17 cellular contexts compared by ENCODE assay signal in the genomic region with DNA sequence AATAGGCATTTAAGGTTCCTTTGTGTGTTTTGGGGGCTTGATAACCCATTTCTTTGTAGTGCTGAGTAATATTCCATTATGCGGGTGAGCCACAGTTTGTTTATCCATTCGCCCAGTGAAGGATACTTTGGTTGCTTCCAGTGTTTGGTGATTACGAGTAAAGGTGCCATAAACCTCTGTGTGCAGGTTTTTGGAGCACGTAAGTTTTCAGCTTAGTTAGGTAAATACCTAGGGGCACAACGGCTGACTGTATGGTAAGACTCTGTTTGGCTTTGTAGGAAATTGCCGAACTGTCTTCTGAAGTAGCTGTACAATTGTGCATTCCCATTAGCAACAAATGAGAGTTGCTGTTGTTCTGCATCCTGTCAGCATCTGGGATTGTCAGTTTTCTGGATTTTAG. TPM values are rescaled to one million over a fixed set of nuclear protein-coding genes. Genes with fewer than 3 reads are reported as not detected.
DNase-seq lines count a peak whose midpoint lies in the region; ATAC-seq, FAIRE-seq and TF ChIP-seq lines count a peak whose summit lies in the region.
"Had no signal": no experiment of that assay in that cellular context is flagged by ENCODE, and none has a peak within 500 bp of the region (broad histone marks: within the 10 kb centered on the region; RNA-seq: fewer than 3 reads in every experiment).

No MANE protein-coding gene starts in this region.

- TF ChIP-seq POLR2A in HepG2 (IDR thresholded peaks at IDR 0.05; ENCODE audit: insufficient read depth in 1 of 2, low read depth in 2 of 2, low read length in 2 of 2): no peak
- no peak for TF ChIP-seq POLR2A in right lobe of liver (IDR thresholded peaks at IDR 0.05)
- no peak for TF ChIP-seq POLR2A in thyroid gland (IDR thresholded peaks at IDR 0.05)

- H3K4me3 Mint-ChIP-seq in naive thymus-derived CD4-positive, alpha-beta T cell: no peak overlapping the region
- H3K4me3 Mint-ChIP-seq: H9 had no signal

- H2AFZ ChIP-seq in HepG2 (ENCODE audit: low read length) (peak overlapping the region; percentile 1), PC-3 (ENCODE audit: low read length) (no peak overlapping the region)

- intact Hi-C loops in HepG2 (cut with micrococcal nuclease; ENCODE audit: unreplicated experiment) (loop anchor here (5.0 to 10.0 kb wide), 3 partner anchors 104 to 246 kb away; no protein-coding TSS in a partner anchor), right lobe of liver (cut with DNase I) (loop anchor here (10.0 kb wide), 1 partner anchor 116 kb away; no protein-coding TSS in a partner anchor), PC-3 (cut with micrococcal nuclease) (loop anchor here (5.0 to 10.0 kb wide), 4 partner anchors 214 to 644 kb away; no protein-coding TSS in a partner anchor), thyroid gland (cut with DNase I) (loop anchor here (5.0 kb wide), 1 partner anchor 119 kb away; no protein-coding TSS in a partner anchor)
- intact Hi-C loops in naive thymus-derived CD4-positive, alpha-beta T cell (cut with micrococcal nuclease): loop anchor here (5.0 to 10.0 kb wide), 4 partner anchors 184 to 551 kb away; no protein-coding TSS in a partner anchor

- CTCF ChIA-PET in HepG2 (lab: Yijun Ruan, JAX; ENCODE audit: low intra/inter-chr PET ratio, low total read pairs) (no interaction called here), PC-3 (lab: Charles Lee) (no interaction called here)
- CTCF ChIA-PET in naive thymus-derived CD4-positive, alpha-beta T cell (lab: Charles Lee): no interaction called here

- H3K27ac ChIP-seq in HepG2 (ENCODE audit: extremely low read length, insufficient read depth, low read length) (no peak overlapping the region), right lobe of liver (no peak overlapping the region), PC-3 (ENCODE audit: low read length) (no peak overlapping the region), thyroid gland (no peak overlapping the region)
- H3K27ac ChIP-seq in naive thymus-derived CD4-positive, alpha-beta T cell (ENCODE audit: low read depth, low read length): no peak overlapping the region
- H3K27ac ChIP-seq: C4-2B had no signal

- H3K27me3 ChIP-seq in HepG2 (ENCODE audit: control insufficient read depth in 1 of 2, insufficient read depth in 2 of 2, low read length in 2 of 2) (no peaks in the 10 kb centered on the region), right lobe of liver (no peaks in the 10 kb centered on the region), PC-3 (ENCODE audit: low read length) (no peaks in the 10 kb centered on the region), thyroid gland (no peaks in the 10 kb centered on the region)
- no peaks in the 10 kb centered on the region for H3K27me3 ChIP-seq in naive thymus-derived CD4-positive, alpha-beta T cell (ENCODE audit: control insufficient read depth in 2 of 2, insufficient read depth in 2 of 2, low read length in 2 of 2)

- H3K4me1 Mint-ChIP-seq in naive thymus-derived CD4-positive, alpha-beta T cell: peaks cover 12 to 61% (median 51%) of the 10 kb centered on the region in 7 donors

- TF ChIP-seq EP300 in HepG2 (IDR thresholded peaks at IDR 0.05; ENCODE audit: low read depth in 2 of 2, low read length in 2 of 2) (no peak), HepG2 (CRISPR knock-in tag; IDR thresholded peaks at IDR 0.05; ENCODE audit: borderline replicate concordance) (no peak)

- H3K9me2 ChIP-seq in PC-3 (replicated peaks; ENCODE audit: low read length): no peaks in the 10 kb centered on the region

- in situ Hi-C loops in HepG2 (cut with HindIII; ENCODE audit: extremely low pct_ligation_motif_present, low pct_unique_long_range_greater_than_20kb): no loop called here

- no peak for ATAC-seq in HepG2
- no peak for ATAC-seq in right lobe of liver
- ATAC-seq in PC-3: no peak
- ATAC-seq in naive thymus-derived CD4-positive, alpha-beta T cell: no peak
- ATAC-seq in GM18519 (IDR thresholded peaks at IDR 0.05; ENCODE audit: low FRiP score, unreplicated experiment): no peak
- ATAC-seq in GM21423 (IDR thresholded peaks at IDR 0.05; ENCODE audit: unreplicated experiment): no peak
- ATAC-seq: A549 had no signal

- H3K36me3 ChIP-seq in HepG2 (replicated peaks in 1 of 2; ENCODE audit: control insufficient read depth in 1 of 2, insufficient read depth in 2 of 2, low read length in 2 of 2): no peaks in the 10 kb centered on the region
- no peaks in the 10 kb centered on the region for H3K36me3 ChIP-seq in right lobe of liver
- H3K36me3 ChIP-seq in PC-3 (ENCODE audit: low read depth, low read length): no peaks in the 10 kb centered on the region
- H3K36me3 ChIP-seq in naive thymus-derived CD4-positive, alpha-beta T cell (ENCODE audit: control insufficient read depth in 2 of 3, insufficient read depth in 3 of 3, low read length in 3 of 3): peaks cover 0 to 4% (median 0%) of the 10 kb centered on the region in 3 experiments
- H3K36me3 ChIP-seq in thyroid gland: no peaks in the 10 kb centered on the region

- H3K9ac ChIP-seq in HepG2 (ENCODE audit: insufficient read depth, low read depth, low read length): no peak overlapping the region
- no peak overlapping the region for H3K9ac ChIP-seq in PC-3 (ENCODE audit: low read length)

- H3K9me3 ChIP-seq in HepG2 (ENCODE audit: low read length) (no peaks in the 10 kb centered on the region), right lobe of liver (no peaks in the 10 kb centered on the region), PC-3 (ENCODE audit: low read length) (no peaks in the 10 kb centered on the region), thyroid gland (no peaks in the 10 kb centered on the region)
- H3K9me3 ChIP-seq in naive thymus-derived CD4-positive, alpha-beta T cell (ENCODE audit: control insufficient read depth in 2 of 3, low read length in 3 of 3): no peaks in the 10 kb centered on the region
- H3K9me3 ChIP-seq: A549, Caco-2 had no signal

- WGBS in HepG2 (ENCODE audit: low lambda C conversion rate): 8% methylated on average over 4 of the region's 6 CpGs
- WGBS in right lobe of liver (ENCODE audit: insufficient coverage, low coverage, low lambda C conversion rate, missing lambda C conversion rate): 46% methylated on average over 6 of the region's 6 CpGs
- WGBS in thyroid gland, 2 donors: 82 to 87% methylated on average over 6 of the region's 6 CpGs

- no peak overlapping the region for H3K4me3 ChIP-seq in HepG2 (replicated peaks in 1 of 3; ENCODE audit: insufficient read depth in 1 of 3, low read depth in 2 of 3, low read length in 3 of 3)
- no peak overlapping the region for H3K4me3 ChIP-seq in right lobe of liver
- no peak overlapping the region for H3K4me3 ChIP-seq in PC-3 (ENCODE audit: low read length)
- no peak overlapping the region for H3K4me3 ChIP-seq in naive thymus-derived CD4-positive, alpha-beta T cell (ENCODE audit: low read length)
- H3K4me3 ChIP-seq in thyroid gland (replicated peaks in 1 of 3): no peak overlapping the region
- H3K4me3 ChIP-seq: A549 had no signal

- peak overlapping the region in 6 of 9 donors; percentile 4 to 99 (median 30) for H3K27ac Mint-ChIP-seq in naive thymus-derived CD4-positive, alpha-beta T cell
- H3K27ac Mint-ChIP-seq: H9 had no signal

- peak; percentile 44 for FAIRE-seq in HepG2 (lab: Jason Lieb, UNC)
- FAIRE-seq: D721Med, G401.6, GM12892, H1 had no signal

- no TSS peak for BruUV-seq in HepG2 (replicated peaks; lab: Mats Ljungman, UMichigan)
- no TSS peak for BruUV-seq in PC-3 (replicated peaks; lab: Mats Ljungman, UMichigan)

- H3K79me2 ChIP-seq in HepG2 (ENCODE audit: insufficient read depth, low read length): peaks cover 2% of the 10 kb centered on the region
- H3K79me2 ChIP-seq in PC-3 (ENCODE audit: low read length): peaks cover 15% of the 10 kb centered on the region

- DNase-seq in HepG2 (ENCODE audit: low spot score): no peak
- no peak for DNase-seq in right lobe of liver
- peak; percentile 17 for DNase-seq in PC-3
- DNase-seq in naive thymus-derived CD4-positive, alpha-beta T cell: no peak
- DNase-seq in thyroid gland: no peak
- DNase-seq: AML-193; Caco-2; CD4-positive, alpha-beta T cell; H9 had no signal

- peaks cover 0 to 5% (median 0%) of the 10 kb centered on the region in 5 donors for H3K36me3 Mint-ChIP-seq in naive thymus-derived CD4-positive, alpha-beta T cell

- POLR2A ChIA-PET in HepG2 (lab: Yijun Ruan, JAX) (no interaction called here), PC-3 (lab: Charles Lee; ENCODE audit: unreplicated experiment) (no interaction called here)
- POLR2A ChIA-PET in naive thymus-derived CD4-positive, alpha-beta T cell (lab: Charles Lee): interaction anchor here (0.6 to 0.9 kb wide), 2 partner anchors 39 to 383 kb away, joined by 3 read pairs; no protein-coding TSS in a partner anchor

- peaks cover 0 to 10% (median 0%) of the 10 kb centered on the region in 11 donors for H3K9me3 Mint-ChIP-seq in naive thymus-derived CD4-positive, alpha-beta T cell
- H3K9me3 Mint-ChIP-seq: CD4-positive, alpha-beta T cell had no signal

- H3K4me2 ChIP-seq in HepG2 (ENCODE audit: low read depth, low read length) (peak overlapping the region; percentile 47), PC-3 (ENCODE audit: low read length) (no peak overlapping the region)
- H3K4me2 ChIP-seq: A549 had no signal

- TF ChIP-seq CTCF in HepG2 (CRISPR knock-in tag; IDR thresholded peaks at IDR 0.05) (no peak), right lobe of liver (IDR thresholded peaks at IDR 0.05) (no peak), PC-3 (conservative IDR thresholded peaks at IDR 0.05; ENCODE audit: low read depth, low read length) (no peak), thyroid gland (IDR thresholded peaks at IDR 0.05) (no peak)

- H4K20me1 ChIP-seq in HepG2 (ENCODE audit: insufficient read depth, low read length): no peaks in the 10 kb centered on the region
- no peaks in the 10 kb centered on the region for H4K20me1 ChIP-seq in PC-3 (ENCODE audit: low read length)

- peaks cover 54% of the 10 kb centered on the region for H3K4me1 ChIP-seq in HepG2 (ENCODE audit: insufficient read depth, low read length)
- H3K4me1 ChIP-seq in right lobe of liver: peaks cover 0 to 42% (median 13%) of the 10 kb centered on the region in 4 donors
- H3K4me1 ChIP-seq in PC-3 (ENCODE audit: insufficient read depth, low read length): peaks cover 26% of the 10 kb centered on the region
- H3K4me1 ChIP-seq in naive thymus-derived CD4-positive, alpha-beta T cell (ENCODE audit: control insufficient read depth in 2 of 2, insufficient read depth in 2 of 2, low read length in 2 of 2): peaks cover 13 to 22% of the 10 kb centered on the region in 2 donors
- peaks cover 8 to 13% of the 10 kb centered on the region in 2 donors for H3K4me1 ChIP-seq in thyroid gland

- H3K27me3 Mint-ChIP-seq in naive thymus-derived CD4-positive, alpha-beta T cell: peaks cover 0 to 3% (median 0%) of the 10 kb centered on the region in 5 donors

- no peaks in the 10 kb centered on the region for H3F3A ChIP-seq in PC-3 (ENCODE audit: low read length, unreplicated experiment)

- no peak for TF ChIP-seq RAD21 in HepG2 (CRISPR knock-in tag; IDR thresholded peaks at IDR 0.05)

RNA-seq across cellular contexts. Expression of a gene that starts 3.8 kb away (rescaled TPM):
- 17.6 and 23.9 TPM in 2 replicates for total RNA-seq in HepG2 (2016; rRNA removed; fragmentation: Illumina TruSeq; extraction: Trizol)
- total RNA-seq in HepG2 (2016; cell fraction: cytosol; rRNA removed; fragmentation: Illumina TruSeq; extraction: Trizol; ENCODE audit: low read depth): 5.6 and 7.1 TPM in 2 replicates
- total RNA-seq in HepG2 (2016; cell fraction: insoluble cytoplasmic fraction; rRNA removed; fragmentation: Illumina TruSeq; extraction: Trizol): 17.3 and 22.5 TPM in 2 replicates
- 20.1 and 26.9 TPM in 2 replicates for total RNA-seq in HepG2 (2016; cell fraction: membrane; rRNA removed; fragmentation: Illumina TruSeq; extraction: Trizol)
- 17.2 and 18.5 TPM in 2 replicates for total RNA-seq in HepG2 (2016; cell fraction: nucleus; rRNA removed; fragmentation: Illumina TruSeq; extraction: Trizol)
- 14.4 and 19.9 TPM in 2 replicates for polyA plus RNA-seq in HepG2 (2011; rRNA removed)
- 18.3 and 19.7 TPM in 2 replicates for polyA plus RNA-seq in HepG2 (2011; cell fraction: cytosol; rRNA removed)
- 19.7 and 23.1 TPM in 2 replicates for polyA plus RNA-seq in HepG2 (2011; cell fraction: nucleus; rRNA removed)
- 23.6 and 23.7 TPM in 2 replicates for polyA plus RNA-seq in HepG2 (2012)
- 4.4 and 5.1 TPM in 2 replicates for polyA plus RNA-seq in HepG2 (2016; cell fraction: cytosol; fragmentation: Illumina TruSeq; extraction: Trizol; ENCODE audit: low read depth)
- polyA plus RNA-seq in HepG2 (2016; cell fraction: insoluble cytoplasmic fraction; fragmentation: Illumina TruSeq; extraction: Trizol; ENCODE audit: low read depth): 20.8 and 26.3 TPM in 2 replicates
- 15.3 and 16.7 TPM in 2 replicates for polyA plus RNA-seq in HepG2 (2016; cell fraction: membrane; fragmentation: Illumina TruSeq; extraction: Trizol; ENCODE audit: low read depth)
- polyA plus RNA-seq in HepG2 (2016; cell fraction: nucleus; fragmentation: Illumina TruSeq; extraction: Trizol; ENCODE audit: insufficient read depth, low read depth): 20.1 and 21.0 TPM in 2 replicates
- 88.3 and 148 TPM in 2 replicates for polyA minus RNA-seq in HepG2 (2011; rRNA and poly(A)+ RNA removed; ENCODE audit: low replicate concordance)
- polyA minus RNA-seq in HepG2 (2011; cell fraction: cytosol; rRNA and poly(A)+ RNA removed): 24.9 and 29.0 TPM in 2 replicates
- polyA minus RNA-seq in HepG2 (2011; cell fraction: nucleus; rRNA and poly(A)+ RNA removed): 61.7 and 70.2 TPM in 2 replicates
- total RNA-seq in right lobe of liver: 10 to 100 TPM; 18.0 to 40.7 (median 20.8) TPM
- 31.9 and 51.6 TPM in 2 replicates for total RNA-seq in PC-3 (2014; rRNA removed)
- total RNA-seq in naive thymus-derived CD4-positive, alpha-beta T cell: 10 to 100 TPM; 27.2 to 58.8 (median 29.4) TPM
- 10 to 100 TPM; 11.8 to 19.2 TPM for polyA plus RNA-seq in naive thymus-derived CD4-positive, alpha-beta T cell
- 10 to 100 TPM; 32.9 to 42.9 (median 33.4) TPM for total RNA-seq in thyroid gland
